Comparison of ENCODE assay signal across 8 cellular contexts in the genomic region with DNA sequence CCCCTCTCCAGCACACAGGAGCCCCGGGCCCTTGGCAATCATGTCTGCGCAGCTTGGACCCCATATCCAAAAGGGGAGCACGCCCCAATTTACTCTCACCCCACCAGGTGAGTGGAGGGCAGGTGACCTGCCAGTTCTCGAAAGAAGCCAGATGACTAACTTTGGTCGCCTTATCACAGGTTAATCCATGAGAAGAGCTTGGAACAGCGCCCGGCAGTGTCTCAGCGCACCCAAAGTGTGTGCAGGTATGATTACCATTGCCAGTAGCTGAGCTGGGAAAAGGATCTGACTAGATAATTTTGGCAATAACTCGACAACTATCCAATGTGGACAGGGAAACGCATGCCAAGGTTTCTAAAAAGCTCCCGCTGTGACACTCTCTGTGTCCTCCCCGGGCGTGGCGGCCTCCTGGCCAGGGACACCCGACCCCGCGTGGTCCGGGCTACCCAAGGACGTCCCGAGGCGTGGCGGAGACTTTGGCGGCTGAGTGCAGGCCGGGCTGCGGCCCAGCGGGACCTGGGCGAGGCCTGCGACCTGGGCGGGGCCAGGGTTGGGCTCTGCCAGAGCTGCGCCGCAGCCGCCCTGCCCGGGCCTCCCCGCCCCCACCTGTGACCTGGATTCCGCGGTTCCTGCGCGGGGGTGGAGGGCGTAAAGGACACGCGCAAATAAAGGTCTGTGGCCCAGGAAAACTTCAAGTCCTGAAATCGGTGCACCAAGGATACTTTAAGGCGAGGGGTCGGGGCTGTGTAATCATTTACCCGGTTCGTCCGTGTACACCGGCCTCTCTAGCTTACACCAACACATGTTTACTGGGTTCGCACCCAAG. TPM values are rescaled to one million over a fixed set of nuclear protein-coding genes. Genes with fewer than 3 reads are reported as not detected.
A peak's percentile ranks its signal among the peaks of the same experiment; 100 is the strongest.
DNase-seq lines count a peak whose midpoint lies in the region; ATAC-seq and TF ChIP-seq lines count a peak whose summit lies in the region.

No MANE protein-coding gene starts in this region.

- no peaks in the 10 kb centered on the region for H3K36me3 ChIP-seq in HAP-1 (replicated peaks)

- H3K27me3 ChIP-seq in dorsolateral prefrontal cortex (peaks cover 0 to 17% (median 0%) of the 10 kb centered on the region in 45 donors), HAP-1 (ENCODE audit: low read depth) (no peaks in the 10 kb centered on the region; the same call in 1 of the 2 replicates)

- no peak for TF ChIP-seq CTCF in AG10803 (conservative IDR thresholded peaks at IDR 0.05; ENCODE audit: low read length)
- no peak for TF ChIP-seq CTCF in dorsolateral prefrontal cortex (IDR thresholded peaks at IDR 0.05 in 54 of 56, conservative IDR thresholded peaks at IDR 0.05 in 2 of 56; ENCODE audit: low read depth in 1 of 56, partially characterized antibody in 56 of 56)
- no peak for TF ChIP-seq CTCF in lower leg skin (IDR thresholded peaks at IDR 0.05)

- H3K4me1 ChIP-seq in HAP-1, result no peaks in the 10 kb centered on the region

- in situ Hi-C loops in HAP-1 (cut with MboI; ENCODE audit: low sequenced_read_pairs), result no loop called here

- WGBS in lower leg skin, 2 donors, result 24 to 26% methylated on average over 44 to 49 of the region's 49 CpGs

- no peak overlapping the region for H3K27ac ChIP-seq in dorsolateral prefrontal cortex

- intact Hi-C loops in dorsolateral prefrontal cortex (cut with DNase I) (no loop called here), lower leg skin (cut with DNase I; ENCODE audit: low total_unique reads) (no loop called here)

- H3K9me3 ChIP-seq in HAP-1, result no peaks in the 10 kb centered on the region

- ATAC-seq in GM21529 (IDR thresholded peaks at IDR 0.05; ENCODE audit: unreplicated experiment), result peak; percentile 70

- H3K4me3 ChIP-seq in AG10803 (ENCODE audit: low read length) (peak overlapping the region; percentile 61), dorsolateral prefrontal cortex (peak overlapping the region in 58 of 59 donors; percentile 3 to 63 (median 46)), lower leg skin (ENCODE audit: low read depth, poor library complexity, severe bottlenecking) (no peak overlapping the region), HAP-1 (no peak overlapping the region)

- DNase-seq in AG10803 (ENCODE audit: low read depth) (peak; percentile 42), T-helper 2 cell (peak in 3 of 5 experiments; percentile 6 to 38 (median 10)), dorsolateral prefrontal cortex (peak in 1 of 10 donors; percentile 60), lower leg skin (ENCODE audit: low spot score in 2 of 2) (peak; percentile 60 to 93), GM19240 (ENCODE audit: insufficient read length, low spot score) (no peak), HAP-1 (ENCODE audit: low spot score in 2 of 2) (no peak)
- peak; percentile 32 for DNase-seq in stimulated activated naive CD4-positive, alpha-beta T cell treated with Interleukin-2 at 50 U/mL for 16 hours (lab: John Stamatoyannopoulos, UW)

- TF ChIP-seq POLR2A in lower leg skin (IDR thresholded peaks at IDR 0.05), result no peak

RNA-seq across cellular contexts. Expression of gene WAPL, which starts 13.7 kb away (rescaled TPM):
- 10 to 100 TPM; 25.8 to 40.0 (median 32.6) TPM for total RNA-seq in dorsolateral prefrontal cortex
- total RNA-seq in lower leg skin, result 10 to 100 TPM; 37.7 to 46.4 (median 43.0) TPM

Comparison
In these comparisons a context has a peak if more than half of its experiments do, and no peak if none do; other contexts are left out.
1. DNase-seq: peak in AG10803 (single experiment), T-helper 2 cell (3 of 5), lower leg skin (2 of 2) and stimulated activated naive CD4-positive, alpha-beta T cell treated with Interleukin-2 at 50 U/mL for 16 hours (single experiment); none in GM19240 (single experiment) and HAP-1 (0 of 2).
2. H3K4me3 ChIP-seq: peak in AG10803 (single experiment) and dorsolateral prefrontal cortex (58 of 59); none in lower leg skin (single experiment) and HAP-1 (single experiment).